Comparison of ENCODE assay signal across 16 cellular contexts in genomic region chr17:31919802-31920525, GRCh38. TPM values are rescaled to one million over a fixed set of nuclear protein-coding genes. Genes with fewer than 3 reads are reported as not detected.
DNase-seq lines count a peak whose midpoint lies in the region; ATAC-seq, FAIRE-seq and TF ChIP-seq lines count a peak whose summit lies in the region.
"Had no signal": no experiment of that assay in that cellular context is flagged by ENCODE, and none has a peak within 500 bp of the region (broad histone marks: within the 10 kb centered on the region; RNA-seq: fewer than 3 reads in every experiment).

No MANE protein-coding gene starts in this region.

- H3K27me3 Mint-ChIP-seq in activated CD4-positive, alpha-beta T cell treated with anti-CD3 and anti-CD28 coated beads for 36 hours = peaks cover 18% of the 10 kb centered on the region
- H3K27me3 Mint-ChIP-seq in astrocyte (ENCODE audit: low read depth, unreplicated experiment) (no peaks in the 10 kb centered on the region), osteocyte (ENCODE audit: unreplicated experiment) (no peaks in the 10 kb centered on the region), immature natural killer cell (ENCODE audit: low read depth in 3 of 3) (peaks cover 5 to 13% (median 11%) of the 10 kb centered on the region in 3 donors)

- intact Hi-C loops in activated CD4-positive, alpha-beta T cell treated with anti-CD3 and anti-CD28 coated beads for 36 hours (cut with DNase I, micrococcal nuclease) = loop anchor here (1.0 to 2.0 kb wide), 2 partner anchors 19 kb away; partner anchors contain the start of gene UTP6 (in 2 of the 2)
- intact Hi-C loops in IMR-90 (cut with micrococcal nuclease) = no loop called here

- dilution Hi-C loops in IMR-90 (cut with HindIII; ENCODE audit: low sequenced_read_pairs, unreplicated experiment) = no loop called here

- peak overlapping the region; percentile 89 for H2BK120ac ChIP-seq in IMR-90 (ENCODE audit: low read depth, low read length)

- no peak overlapping the region for H2BK15ac ChIP-seq in IMR-90 (ENCODE audit: low read depth, low read length)

- peak overlapping the region; percentile 63; the same call in 1 of the 2 replicates for H4K91ac ChIP-seq in IMR-90 (ENCODE audit: insufficient read depth, low read depth, low read length)

- H2AFZ ChIP-seq in IMR-90 (replicated peaks; ENCODE audit: low read length, poor library complexity) (no peak overlapping the region), astrocyte (ENCODE audit: low read depth, low read length) (peak overlapping the region; percentile 3)

- peaks cover 25% of the 10 kb centered on the region for H3K4me1 Mint-ChIP-seq in activated CD4-positive, alpha-beta T cell treated with anti-CD3 and anti-CD28 coated beads for 36 hours
- H3K4me1 Mint-ChIP-seq in astrocyte (ENCODE audit: low read depth, unreplicated experiment) (peaks cover 4% of the 10 kb centered on the region), osteocyte (ENCODE audit: unreplicated experiment) (peaks cover 22% of the 10 kb centered on the region), immature natural killer cell (no peaks in the 10 kb centered on the region)

- H3K4me3 ChIP-seq in IMR-90 (ENCODE audit: insufficient read depth, low read depth, low read length) = no peak overlapping the region
- H3K4me3 ChIP-seq in astrocyte (ENCODE audit: insufficient read depth, low read depth, low read length) = no peak overlapping the region
- H3K4me3 ChIP-seq: mucosa of descending colon, thyroid gland had no signal

- TF ChIP-seq RAD21 in IMR-90 (IDR thresholded peaks at IDR 0.05; ENCODE audit: low read length) = no peak

- H3K79me2 ChIP-seq in astrocyte (ENCODE audit: insufficient read depth, low read length) = no peaks in the 10 kb centered on the region

- H3K14ac ChIP-seq in IMR-90 (replicated peaks; ENCODE audit: low read depth, low read length) = peak overlapping the region; percentile 35; the same call in 1 of the 2 replicates

- CTCF ChIA-PET in activated CD4-positive, alpha-beta T cell treated with anti-CD3 and anti-CD28 coated beads for 36 hours (lab: Charles Lee) = interaction anchor here (0.7 kb wide), 1 partner anchor 992 kb away, joined by 3 read pairs; no protein-coding TSS in a partner anchor
- CTCF ChIA-PET in IMR-90 (lab: Yijun Ruan, JAX) = no interaction called here

- no peak overlapping the region for H3K56ac ChIP-seq in IMR-90 (ENCODE audit: extremely low read depth, insufficient read depth, low read length)

- peak overlapping the region; percentile 10; the same call in 1 of the 2 replicates for H4K5ac ChIP-seq in IMR-90 (ENCODE audit: low read depth, low read length)

- H3K18ac ChIP-seq in IMR-90 (ENCODE audit: low read depth, low read length) = peak overlapping the region; percentile 59

- peak overlapping the region; percentile 51 for H2BK20ac ChIP-seq in IMR-90 (ENCODE audit: low read depth, low read length)

- H3K23ac ChIP-seq in IMR-90 (ENCODE audit: low read depth, low read length) = no peak overlapping the region

- no peaks in the 10 kb centered on the region for H3K9me1 ChIP-seq in IMR-90 (ENCODE audit: insufficient read depth, low read length)

- H3K4me2 ChIP-seq in IMR-90 (ENCODE audit: low read depth, low read length) (peak overlapping the region; percentile 23), astrocyte (ENCODE audit: low read length) (peak overlapping the region; percentile 74)

- no peaks in the 10 kb centered on the region for H3K79me1 ChIP-seq in IMR-90 (ENCODE audit: low read depth in 1 of 2, low read length in 2 of 2)

- no peaks in the 10 kb centered on the region for H4K20me1 ChIP-seq in IMR-90 (ENCODE audit: insufficient read depth, low read length)
- no peaks in the 10 kb centered on the region for H4K20me1 ChIP-seq in astrocyte (ENCODE audit: insufficient read depth, low read length)

- no TSS peak for BruUV-seq in IMR-90 (replicated peaks; lab: Mats Ljungman, UMichigan)

- H3K9me3 Mint-ChIP-seq in activated CD4-positive, alpha-beta T cell treated with anti-CD3 and anti-CD28 coated beads for 36 hours (ENCODE audit: low read depth) = no peaks in the 10 kb centered on the region
- no peaks in the 10 kb centered on the region for H3K9me3 Mint-ChIP-seq in astrocyte (ENCODE audit: unreplicated experiment)
- H3K9me3 Mint-ChIP-seq in osteocyte (ENCODE audit: unreplicated experiment) = no peaks in the 10 kb centered on the region
- no peaks in the 10 kb centered on the region for H3K9me3 Mint-ChIP-seq in immature natural killer cell

- TF ChIP-seq POLR2A in IMR-90 (IDR thresholded peaks at IDR 0.05; ENCODE audit: low read depth, low read length) = no peak

- no peak overlapping the region for H2AK9ac ChIP-seq in IMR-90 (replicated peaks; ENCODE audit: low read depth, low read length, poor library complexity)

- H3K9ac ChIP-seq in IMR-90 (ENCODE audit: low read depth, low read length) (no peak overlapping the region), astrocyte (ENCODE audit: low read length) (peak overlapping the region; percentile 64)

- in situ Hi-C loops in IMR-90 (cut with MboI; ENCODE audit: low sequenced_read_pairs) = no loop called here

- WGBS in IMR-90 (ENCODE audit: extremely low coverage in 2 of 2, insufficient read length in 1 of 2), 2 experiments = 0 to 100% methylated on average over 1 to 2 of the region's 10 CpGs

- H3K9me3 ChIP-seq in IMR-90 (ENCODE audit: control insufficient read depth, insufficient read depth, low read length) (no peaks in the 10 kb centered on the region), astrocyte (ENCODE audit: insufficient read depth, low read depth, low read length) (no peaks in the 10 kb centered on the region)
- H3K9me3 ChIP-seq: mucosa of descending colon, thyroid gland had no signal

- H3K4ac ChIP-seq in IMR-90 (ENCODE audit: low read depth, low read length) = peak overlapping the region; percentile 68

- peak overlapping the region; percentile 67 to 85; a peak in 3 of 4 replicates for H4K8ac ChIP-seq in IMR-90 (ENCODE audit: low read depth in 2 of 2, low read length in 2 of 2)

- H3K4me1 ChIP-seq in IMR-90 (ENCODE audit: control insufficient read depth, insufficient read depth, low read length) (peaks cover 8% of the 10 kb centered on the region), astrocyte (ENCODE audit: insufficient read depth, low read length) (peaks cover 13% of the 10 kb centered on the region)

- H3K27ac Mint-ChIP-seq in activated CD4-positive, alpha-beta T cell treated with anti-CD3 and anti-CD28 coated beads for 36 hours = peak overlapping the region; percentile 94
- H3K27ac Mint-ChIP-seq in astrocyte (ENCODE audit: unreplicated experiment) = peak overlapping the region; percentile 35
- H3K27ac Mint-ChIP-seq in osteocyte (ENCODE audit: unreplicated experiment) = peak overlapping the region; percentile 75
- H3K27ac Mint-ChIP-seq in immature natural killer cell = no peak overlapping the region
- H3K27ac Mint-ChIP-seq: H9 had no signal

- peak overlapping the region; percentile 63 for H2AK5ac ChIP-seq in IMR-90 (ENCODE audit: low read depth, low read length)

- H3K27me3 ChIP-seq in IMR-90 (ENCODE audit: control insufficient read depth, insufficient read depth, low read length) = no peaks in the 10 kb centered on the region
- no peaks in the 10 kb centered on the region for H3K27me3 ChIP-seq in astrocyte (ENCODE audit: insufficient read depth, low read length)
- H3K27me3 ChIP-seq: thyroid gland had no signal

- H3K4me3 Mint-ChIP-seq in activated CD4-positive, alpha-beta T cell treated with anti-CD3 and anti-CD28 coated beads for 36 hours = peak overlapping the region; percentile 43
- H3K4me3 Mint-ChIP-seq in astrocyte (ENCODE audit: unreplicated experiment) (no peak overlapping the region), osteocyte (ENCODE audit: unreplicated experiment) (peak overlapping the region; percentile 24), immature natural killer cell (no peak overlapping the region)
- H3K4me3 Mint-ChIP-seq: H9 had no signal

- peaks cover 2% of the 10 kb centered on the region for H3K36me3 Mint-ChIP-seq in activated CD4-positive, alpha-beta T cell treated with anti-CD3 and anti-CD28 coated beads for 36 hours (ENCODE audit: low read depth)
- H3K36me3 Mint-ChIP-seq in astrocyte (ENCODE audit: low read depth, unreplicated experiment) (no peaks in the 10 kb centered on the region), osteocyte (ENCODE audit: unreplicated experiment) (no peaks in the 10 kb centered on the region), immature natural killer cell (no peaks in the 10 kb centered on the region)

- peak; percentile 45 for DNase-seq in activated CD4-positive, alpha-beta T cell treated with anti-CD3 and anti-CD28 coated beads for 36 hours
- no peak for DNase-seq in activated CD4-positive, alpha-beta T cell treated with anti-CD3 and anti-CD28 coated beads for 4 hours
- peak; percentile 78 for DNase-seq in IMR-90
- peak; percentile 74 for DNase-seq in astrocyte (ENCODE audit: low read depth)
- no peak for DNase-seq in osteocyte (ENCODE audit: extremely low spot score, unreplicated experiment)
- no peak for DNase-seq in substantia nigra (lab: John Stamatoyannopoulos, UW)
- DNase-seq in COR-L47 (lab: John Stamatoyannopoulos, UW) = no peak
- no peak for DNase-seq in immature natural killer cell
- DNase-seq: 8988T, H9, mucosa of descending colon, NCI-H1694, thyroid gland had no signal

- H3K27ac ChIP-seq in IMR-90 (ENCODE audit: insufficient read depth, low read length) (peak overlapping the region; percentile 84), astrocyte (ENCODE audit: low read depth, low read length) (peak overlapping the region; percentile 69), substantia nigra (ENCODE audit: low read depth, low read length, poor library complexity, severe bottlenecking) (no peak overlapping the region)
- H3K27ac ChIP-seq: thyroid gland had no signal

- H2BK5ac ChIP-seq in IMR-90 (ENCODE audit: low read depth, low read length, poor library complexity, severe bottlenecking) = peak overlapping the region; percentile 76

- TF ChIP-seq CTCF in IMR-90 (conservative IDR thresholded peaks at IDR 0.05; ENCODE audit: low read depth, low read length) (no peak), astrocyte (IDR thresholded peaks at IDR 0.05; ENCODE audit: insufficient read depth, low read depth, low read length) (no peak), osteocyte (IDR thresholded peaks at IDR 0.05) (no peak)

- peak; percentile 89 for ATAC-seq in activated CD4-positive, alpha-beta T cell treated with anti-CD3 and anti-CD28 coated beads for 36 hours
- peak; percentile 81 for ATAC-seq in IMR-90 (ENCODE audit: low read depth)
- ATAC-seq: esophagus mucosa, mucosa of descending colon had no signal

- POLR2A ChIA-PET in activated CD4-positive, alpha-beta T cell treated with anti-CD3 and anti-CD28 coated beads for 36 hours (lab: Charles Lee) = interaction anchor here (1.0 kb wide), 1 partner anchor 12 kb away, joined by 3 read pairs; no protein-coding TSS in a partner anchor
- POLR2A ChIA-PET in IMR-90 (lab: Charles Lee; ENCODE audit: unreplicated experiment) = no interaction called here

- H3K36me3 ChIP-seq in IMR-90 (ENCODE audit: control insufficient read depth, insufficient read depth, low read length) (no peaks in the 10 kb centered on the region), astrocyte (ENCODE audit: insufficient read depth, low read length) (no peaks in the 10 kb centered on the region)
- H3K36me3 ChIP-seq: thyroid gland had no signal

- no peak for FAIRE-seq in astrocyte (lab: Jason Lieb, UNC)
- FAIRE-seq: bronchial epithelial cell, GM12891 had no signal

RNA-seq across cellular contexts. Expression of gene SUZ12, which starts 16.8 kb away (rescaled TPM):
- total RNA-seq in activated CD4-positive, alpha-beta T cell treated with anti-CD3 and anti-CD28 coated beads for 36 hours = 10 to 100 TPM; 67.2 to 77.1 TPM
- total RNA-seq in IMR-90 (2012; rRNA removed) (12.2 and 18.6 TPM in 2 replicates), astrocyte (16.6 and 18.7 TPM in 2 replicates), osteocyte (25.4 and 27.5 TPM in 2 replicates)
- polyA plus RNA-seq in IMR-90 (2012; rRNA removed) (9.9 and 12.3 TPM in 2 replicates), immature natural killer cell (10 to 100 TPM; 15.3 to 22.9 (median 19.6) TPM)
- polyA plus RNA-seq in IMR-90 (2012; cell fraction: cytosol; rRNA removed) = 1.4 and 1.9 TPM in 2 replicates
- polyA plus RNA-seq in IMR-90 (2012; cell fraction: nucleus; rRNA removed; ENCODE audit: low replicate concordance) = 1.4 and 13.4 TPM in 2 replicates

RNA-seq across cellular contexts. Expression of gene UTP6, which starts 18.5 kb away (rescaled TPM):
- 100 to 1,000 TPM in 1 of 2 experiments, 10 to 100 TPM in 1; 93.5 to 125 TPM for total RNA-seq in activated CD4-positive, alpha-beta T cell treated with anti-CD3 and anti-CD28 coated beads for 36 hours
- total RNA-seq in IMR-90 (2012; rRNA removed) (29.9 and 53.3 TPM in 2 replicates), astrocyte (101 and 106 TPM in 2 replicates), osteocyte (74.3 and 77.0 TPM in 2 replicates)
- polyA plus RNA-seq in IMR-90 (2012; rRNA removed) (24.4 and 32.4 TPM in 2 replicates), immature natural killer cell (10 to 100 TPM; 12.9 to 36.4 (median 31.7) TPM)
- polyA plus RNA-seq in IMR-90 (2012; cell fraction: cytosol; rRNA removed) = 2.2 and 4.9 TPM in 2 replicates
- polyA plus RNA-seq in IMR-90 (2012; cell fraction: nucleus; rRNA removed; ENCODE audit: low replicate concordance) = 5.3 and 43.5 TPM in 2 replicates

Comparison
In these comparisons a context has a peak if more than half of its experiments do, and no peak if none do; other contexts are left out.
1. DNase-seq: peak in activated CD4-positive, alpha-beta T cell treated with anti-CD3 and anti-CD28 coated beads for 36 hours (single experiment), IMR-90 (single experiment) and astrocyte (single experiment); none in activated CD4-positive, alpha-beta T cell treated with anti-CD3 and anti-CD28 coated beads for 4 hours (0 of 2), osteocyte (single experiment), substantia nigra (0 of 49), COR-L47 (single experiment) and immature natural killer cell (0 of 3).
2. H3K27ac Mint-ChIP-seq: peak in activated CD4-positive, alpha-beta T cell treated with anti-CD3 and anti-CD28 coated beads for 36 hours (single experiment), astrocyte (single experiment) and osteocyte (single experiment); none in immature natural killer cell (0 of 6).
3. H3K4me3 Mint-ChIP-seq: peak in activated CD4-positive, alpha-beta T cell treated with anti-CD3 and anti-CD28 coated beads for 36 hours (single experiment) and osteocyte (single experiment); none in astrocyte (single experiment) and immature natural killer cell (0 of 5).